In genomic region chr16:11836653-11837244, GRCh38 we compare ENCODE assay signal across 12 cellular contexts. TPM values are rescaled to one million over a fixed set of nuclear protein-coding genes. Genes with fewer than 3 reads are reported as not detected.
DNase-seq lines count a peak whose midpoint lies in the region; ATAC-seq, FAIRE-seq and TF ChIP-seq lines count a peak whose summit lies in the region.
"Had no signal": no experiment of that assay in that cellular context is flagged by ENCODE, and none has a peak within 500 bp of the region (broad histone marks: within the 10 kb centered on the region; RNA-seq: fewer than 3 reads in every experiment).

No MANE protein-coding gene starts in this region.

- no peak overlapping the region; a peak in 1 of 6 replicates for H3K27ac ChIP-seq in A549
- H3K27ac ChIP-seq: heart left ventricle, parathyroid adenoma had no signal

- TF ChIP-seq POLR2A in A549 (IDR thresholded peaks at IDR 0.05; ENCODE audit: low read length): no peak

- WGBS in A549 (ENCODE audit: missing lambda C conversion rate): 81% methylated on average over 6 of the region's 6 CpGs

- H3K4me1 ChIP-seq in A549: peaks cover 12% of the 10 kb centered on the region; the same call in 2 of the 3 replicates
- H3K4me1 ChIP-seq: parathyroid adenoma had no signal

- H3K4me3 ChIP-seq in A549: no peak overlapping the region
- H3K4me3 ChIP-seq: heart left ventricle had no signal

- DNase-seq in A549 (ENCODE audit: low read depth in 1 of 2, low spot score in 1 of 2) (peak in 1 of 2 experiments; percentile 16), HCEC 1CT (peak; percentile 83), amniotic stem cell (lab: John Stamatoyannopoulos, UW) (peak; percentile 39), iPS-NIHi7 (ENCODE audit: extremely low spot score) (peak; percentile 38)
- no peak for DNase-seq in stimulated activated naive CD8-positive, alpha-beta T cell treated with anti-CD3 and anti-CD28 coated beads, Interleukin-15, amount 100 ng/mL, for 72 hours
- DNase-seq: activated naive CD4-positive, alpha-beta T cell treated with Interleukin-2 at 50 U/mL for 16 hours; heart left ventricle had no signal

- no peak overlapping the region for H3K4me2 ChIP-seq in A549

- TF ChIP-seq RAD21 in A549 (conservative IDR thresholded peaks at IDR 0.05 in 1 of 2, IDR thresholded peaks at IDR 0.05 in 1 of 2): no peak

- no peak for FAIRE-seq in A549 (lab: Jason Lieb, UNC)
- FAIRE-seq: TTC549 had no signal

- POLR2A ChIA-PET in A549 (lab: Yijun Ruan, JAX): interaction anchor here (0.6 to 1.2 kb wide), 4 partner anchors 9 to 52 kb away, joined by 3 to 10 read pairs (median 5); no protein-coding TSS in a partner anchor

- ATAC-seq in A549: peak; percentile 22 to 48; a peak in 4 of 6 replicates
- no peak for ATAC-seq in HG02938 (IDR thresholded peaks at IDR 0.05; ENCODE audit: unreplicated experiment)
- ATAC-seq in stimulated activated naive CD8-positive, alpha-beta T cell treated with anti-CD3 and anti-CD28 coated beads, Interleukin-15, amount 100 ng/mL, for 72 hours: no peak
- no peak for ATAC-seq in HG02798 (IDR thresholded peaks at IDR 0.05; ENCODE audit: poor library complexity, unreplicated experiment)
- no peak for ATAC-seq in HG03432 (IDR thresholded peaks at IDR 0.05; ENCODE audit: unreplicated experiment)

- no peak for TF ChIP-seq CTCF in A549 (IDR thresholded peaks at IDR 0.05)

- CTCF ChIA-PET in A549 (lab: Yijun Ruan, JAX): no interaction called here

- no peaks in the 10 kb centered on the region for H3K9me3 Mint-ChIP-seq in stimulated activated naive CD8-positive, alpha-beta T cell treated with anti-CD3 and anti-CD28 coated beads, Interleukin-15, amount 100 ng/mL, for 72 hours

- H3K27ac Mint-ChIP-seq in stimulated activated naive CD8-positive, alpha-beta T cell treated with anti-CD3 and anti-CD28 coated beads, Interleukin-15, amount 100 ng/mL, for 72 hours: no peak overlapping the region

- H3K27me3 Mint-ChIP-seq in stimulated activated naive CD8-positive, alpha-beta T cell treated with anti-CD3 and anti-CD28 coated beads, Interleukin-15, amount 100 ng/mL, for 72 hours: no peaks in the 10 kb centered on the region

- H3K4me1 Mint-ChIP-seq in stimulated activated naive CD8-positive, alpha-beta T cell treated with anti-CD3 and anti-CD28 coated beads, Interleukin-15, amount 100 ng/mL, for 72 hours: no peaks in the 10 kb centered on the region

- H3K9me3 ChIP-seq in A549: no peaks in the 10 kb centered on the region
- H3K9me3 ChIP-seq: heart left ventricle had no signal

- H3K4me3 Mint-ChIP-seq in stimulated activated naive CD8-positive, alpha-beta T cell treated with anti-CD3 and anti-CD28 coated beads, Interleukin-15, amount 100 ng/mL, for 72 hours: no peak overlapping the region

- TF ChIP-seq EP300 in A549 (IDR thresholded peaks at IDR 0.05): no peak

TF ChIP-seq in A549, 52 proteins besides CTCF, POLR2A, EP300 and RAD21:
- TF ChIP-seq HEYL (CRISPR knock-in tag; IDR thresholded peaks at IDR 0.05): no peak
- TF ChIP-seq EHMT2 (IDR thresholded peaks at IDR 0.05; ENCODE audit: low read depth): no peak
- no peak for TF ChIP-seq NFE2L2 (conservative IDR thresholded peaks at IDR 0.05; ENCODE audit: low read length)

RNA-seq across cellular contexts. Expression of gene RSL1D1, which starts 14.6 kb away (rescaled TPM):
- 211 and 330 TPM in 2 replicates for polyA plus RNA-seq in A549 (2011; rRNA removed)
- 48.6 and 52.6 TPM in 2 replicates for polyA plus RNA-seq in A549 (2012; cell fraction: cytosol; rRNA removed)
- polyA plus RNA-seq in A549 (2012; cell fraction: nucleus; rRNA removed): 9.0 and 10.9 TPM in 2 replicates
- 205 to 251 TPM (median 209 TPM) in 3 replicates for polyA plus RNA-seq in A549 (2017; fragmentation: RNase III; extraction: RNeasy Plus Mini Kit Qiagen cat#74134 plus additional on column Dnase treatment)
- 38.6 and 69.6 TPM in 2 replicates for polyA minus RNA-seq in A549 (2011; rRNA and poly(A)+ RNA removed)

RNA-seq across cellular contexts. Expression of gene ZC3H7A, which starts 39.7 kb away (rescaled TPM):
- 41.5 and 55.1 TPM in 2 replicates for polyA plus RNA-seq in A549 (2011; rRNA removed)
- 23.6 and 25.7 TPM in 2 replicates for polyA plus RNA-seq in A549 (2012; cell fraction: cytosol; rRNA removed)
- 15.1 and 25.0 TPM in 2 replicates for polyA plus RNA-seq in A549 (2012; cell fraction: nucleus; rRNA removed)
- 33.8 to 39.1 TPM (median 36.8 TPM) in 3 replicates for polyA plus RNA-seq in A549 (2017; fragmentation: RNase III; extraction: RNeasy Plus Mini Kit Qiagen cat#74134 plus additional on column Dnase treatment)
- 18.5 and 23.6 TPM in 2 replicates for polyA minus RNA-seq in A549 (2011; rRNA and poly(A)+ RNA removed)

Comparison
In these comparisons a context has a peak if more than half of its experiments do, and no peak if none do; other contexts are left out.
1. ATAC-seq: peak in A549 (2 of 2); none in HG02938 (single experiment), stimulated activated naive CD8-positive, alpha-beta T cell treated with anti-CD3 and anti-CD28 coated beads, Interleukin-15, amount 100 ng/mL, for 72 hours (single experiment), HG02798 (single experiment) and HG03432 (single experiment).
2. DNase-seq: peak in HCEC 1CT (single experiment), amniotic stem cell (single experiment) and iPS-NIHi7 (single experiment); none in stimulated activated naive CD8-positive, alpha-beta T cell treated with anti-CD3 and anti-CD28 coated beads, Interleukin-15, amount 100 ng/mL, for 72 hours (0 of 2).